In the genomic region with DNA sequence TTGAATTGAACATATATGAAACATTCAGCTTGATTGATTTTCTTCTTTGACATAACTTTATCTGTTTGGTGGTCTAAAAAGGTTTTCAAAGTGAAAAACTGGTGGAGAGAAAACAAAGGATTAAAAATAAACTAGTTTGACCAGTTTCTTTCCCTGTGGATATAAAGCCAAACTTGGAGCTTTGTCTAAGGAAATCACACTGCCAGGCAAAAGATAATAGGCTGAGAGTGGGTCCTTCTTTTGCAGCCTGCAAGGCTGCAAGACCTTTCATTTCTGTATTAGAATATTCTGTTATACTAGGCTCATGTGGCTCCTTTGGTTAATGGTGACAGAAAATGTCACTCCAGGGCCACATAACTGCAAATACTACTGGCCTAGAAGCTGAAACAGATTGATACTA, we compare ENCODE assay signal across 22 cellular contexts.
"Had no signal": no experiment of that assay in that cellular context is flagged by ENCODE, and none has a peak within 500 bp of the region (broad histone marks: within the 10 kb centered on the region; RNA-seq: fewer than 3 reads in every experiment).

No MANE protein-coding gene starts in this region.

- H3K4me3 Mint-ChIP-seq: memory B cell; natural killer cell treated with Interleukin-12 subunit alpha and Interleukin-12 subunit beta and Interleukin-15 and Interleukin-18, amount 100 ng/mL, for 72 hours; neural progenitor cell had no signal

- DNase-seq: cortex of kidney; dorsolateral prefrontal cortex; effector CD8-positive, alpha-beta T cell; gastrocnemius medialis; islet precursor cell; left ventricle myocardium inferior; lower lobe of right lung; midbrain; psoas muscle; retina; right lobe of liver; stimulated activated naive CD4-positive, alpha-beta T cell; stomach; substantia nigra; trophoblast cell had no signal

- H3K27ac ChIP-seq: dorsolateral prefrontal cortex, epithelial cell of prostate, esophagus muscularis mucosa, gastrocnemius medialis, left ventricle myocardium inferior, lower lobe of right lung, neural progenitor cell, psoas muscle, right lobe of liver, stomach, thoracic aorta had no signal

- H3K4me1 ChIP-seq: lower lobe of right lung, neural progenitor cell, right lobe of liver, stomach had no signal

- H3K27me3 ChIP-seq: esophagus muscularis mucosa, gastrocnemius medialis, neural progenitor cell, right lobe of liver, stomach had no signal

- H3K27me3 Mint-ChIP-seq: memory B cell had no signal

- FAIRE-seq: endometrium had no signal

- H3K4me1 Mint-ChIP-seq: memory B cell, neural progenitor cell had no signal

- ATAC-seq: gastrocnemius medialis; lower lobe of right lung; natural killer cell treated with Interleukin-12 subunit alpha and Interleukin-12 subunit beta and Interleukin-15 and Interleukin-18, amount 100 ng/mL, for 72 hours; psoas muscle; right lobe of liver had no signal

- H3K9me3 ChIP-seq: esophagus muscularis mucosa, gastrocnemius medialis, left ventricle myocardium inferior, lower lobe of right lung, psoas muscle, right lobe of liver, stomach, thoracic aorta had no signal

- H3K36me3 Mint-ChIP-seq: memory B cell, neural progenitor cell had no signal

- H3K9me3 Mint-ChIP-seq: neural progenitor cell had no signal

- H3K4me3 ChIP-seq: dorsolateral prefrontal cortex, esophagus muscularis mucosa, gastrocnemius medialis, left ventricle myocardium inferior, lower lobe of right lung, neural progenitor cell, psoas muscle, right lobe of liver, stomach, thoracic aorta had no signal

- H3K27ac Mint-ChIP-seq: memory B cell; natural killer cell treated with Interleukin-12 subunit alpha and Interleukin-12 subunit beta and Interleukin-15 and Interleukin-18, amount 100 ng/mL, for 72 hours; neural progenitor cell had no signal

- H3K36me3 ChIP-seq: esophagus muscularis mucosa, gastrocnemius medialis, left ventricle myocardium inferior, lower lobe of right lung, neural progenitor cell, right lobe of liver, stomach, thoracic aorta had no signal
